In genomic region chr3:120801484-120801883, GRCh38 we compare ENCODE assay signal across 28 cellular contexts. TPM values are rescaled to one million over a fixed set of nuclear protein-coding genes. Genes with fewer than 3 reads are reported as not detected.
DNase-seq lines count a peak whose midpoint lies in the region; ATAC-seq and TF ChIP-seq lines count a peak whose summit lies in the region.
"Had no signal": no experiment of that assay in that cellular context is flagged by ENCODE, and none has a peak within 500 bp of the region (broad histone marks: within the 10 kb centered on the region; RNA-seq: fewer than 3 reads in every experiment).

No MANE protein-coding gene starts in this region.

- ATAC-seq in GM19351 (IDR thresholded peaks at IDR 0.05; ENCODE audit: unreplicated experiment) (peak; percentile 66), HG02623 (IDR thresholded peaks at IDR 0.05; ENCODE audit: unreplicated experiment) (peak; percentile 68), HG03066 (IDR thresholded peaks at IDR 0.05; ENCODE audit: low read depth, unreplicated experiment) (peak; percentile 51)
- ATAC-seq: stimulated activated effector memory CD8-positive, alpha-beta T cell treated with anti-CD3 and anti-CD28 coated beads, Interleukin-12 subunit alpha, Interleukin-12 subunit beta, amount 100 ng/mL, for 72 hours; WTC11 had no signal

- POLR2A ChIA-PET in MCF 10A (lab: Yijun Ruan, JAX) = no interaction called here

- BruUV-seq in MCF 10A (replicated peaks; lab: Mats Ljungman, UMichigan) = no TSS peak

- H3K27ac ChIP-seq in 22Rv1 (peak overlapping the region; percentile 58), colonic mucosa (no peak overlapping the region)
- H3K27ac ChIP-seq: neutrophil, prostate gland, sigmoid colon had no signal

- no peaks in the 10 kb centered on the region for H3K9me3 ChIP-seq in colonic mucosa
- H3K9me3 ChIP-seq: neutrophil, prostate gland, sigmoid colon had no signal

- TF ChIP-seq CTCF in 22Rv1 (IDR thresholded peaks at IDR 0.05) (no peak), MCF 10A (IDR thresholded peaks at IDR 0.05; ENCODE audit: unreplicated experiment) (no peak), colonic mucosa (IDR thresholded peaks at IDR 0.05) (no peak)

- no peaks in the 10 kb centered on the region for H3K36me3 ChIP-seq in colonic mucosa
- H3K36me3 ChIP-seq: neutrophil, prostate gland, sigmoid colon had no signal

- H3K4me1 Mint-ChIP-seq in MCF 10A (ENCODE audit: insufficient read depth, unreplicated experiment) = no peaks in the 10 kb centered on the region
- H3K4me1 Mint-ChIP-seq: brain; IgD-negative memory B cell; stimulated activated effector memory CD8-positive, alpha-beta T cell treated with anti-CD3 and anti-CD28 coated beads, Interleukin-12 subunit alpha, Interleukin-12 subunit beta, amount 100 ng/mL, for 72 hours had no signal

- no peak overlapping the region for H3K4me3 Mint-ChIP-seq in MCF 10A (ENCODE audit: unreplicated experiment)
- H3K4me3 Mint-ChIP-seq: brain; IgD-negative memory B cell; stimulated activated effector memory CD8-positive, alpha-beta T cell treated with anti-CD3 and anti-CD28 coated beads, Interleukin-12 subunit alpha, Interleukin-12 subunit beta, amount 100 ng/mL, for 72 hours; WTC11 had no signal

- no peak overlapping the region for H3K4me3 ChIP-seq in colonic mucosa
- H3K4me3 ChIP-seq: prostate gland, sigmoid colon had no signal

- no peaks in the 10 kb centered on the region for H3K36me3 Mint-ChIP-seq in MCF 10A (ENCODE audit: insufficient read depth, unreplicated experiment)
- H3K36me3 Mint-ChIP-seq: brain; IgD-negative memory B cell; stimulated activated effector memory CD8-positive, alpha-beta T cell treated with anti-CD3 and anti-CD28 coated beads, Interleukin-12 subunit alpha, Interleukin-12 subunit beta, amount 100 ng/mL, for 72 hours; WTC11 had no signal

- CTCF ChIA-PET in MCF 10A (lab: Yijun Ruan, JAX) = interaction anchor here (1.4 to 2.8 kb wide), 3 partner anchors 234 to 383 kb away, joined by 4 to 12 read pairs (median 6); no protein-coding TSS in a partner anchor

- H3K27me3 ChIP-seq in colonic mucosa = no peaks in the 10 kb centered on the region
- H3K27me3 ChIP-seq: sigmoid colon had no signal

- intact Hi-C loops in MCF 10A (cut with micrococcal nuclease) = no loop called here
- intact Hi-C loops in colonic mucosa (cut with DNase I) = no loop called here

- H3K4me1 ChIP-seq in colonic mucosa = peaks cover 3% of the 10 kb centered on the region
- H3K4me1 ChIP-seq: prostate gland had no signal

- no peak overlapping the region for H3K27ac Mint-ChIP-seq in MCF 10A (ENCODE audit: low read depth, unreplicated experiment)
- H3K27ac Mint-ChIP-seq: brain; IgD-negative memory B cell; stimulated activated effector memory CD8-positive, alpha-beta T cell treated with anti-CD3 and anti-CD28 coated beads, Interleukin-12 subunit alpha, Interleukin-12 subunit beta, amount 100 ng/mL, for 72 hours; WTC11 had no signal

- H3K27me3 Mint-ChIP-seq in MCF 10A (ENCODE audit: insufficient read depth, unreplicated experiment) = peaks cover 10% of the 10 kb centered on the region

- H3K9me3 Mint-ChIP-seq in MCF 10A (ENCODE audit: unreplicated experiment) = no peaks in the 10 kb centered on the region
- H3K9me3 Mint-ChIP-seq: brain; IgD-negative memory B cell; stimulated activated effector memory CD8-positive, alpha-beta T cell treated with anti-CD3 and anti-CD28 coated beads, Interleukin-12 subunit alpha, Interleukin-12 subunit beta, amount 100 ng/mL, for 72 hours; WTC11 had no signal

- DNase-seq in MCF 10A (ENCODE audit: unreplicated experiment) (no peak), superior temporal gyrus (ENCODE audit: extremely low spot score) (no peak), colonic mucosa (no peak)
- no peak for DNase-seq in effector CD4-positive, alpha-beta T cell
- DNase-seq: 8988T; activated CD4-positive, alpha-beta T cell treated with anti-CD3 and anti-CD28 coated beads, Interleukin-2, amount 50 U/mL, for 1 hour; activated naive CD4-positive, alpha-beta T cell treated with Interleukin-2 at 50 U/mL for 16 hours; Calu3; islet precursor cell; NCI-H1105; NCI-H187 treated with DMSO at 0.1 percent for 48 hours; NCI-H2171 treated with DMSO at 0.1 percent for 48 hours; NCI-H524; Right ventricle myocardium superior; sigmoid colon; stimulated activated CD4-positive, alpha-beta T cell treated with anti-CD3 and anti-CD28 coated beads, Interleukin-4, amount 100 ng/mL, for 24 hours; substantia nigra; T-helper 9 cell had no signal

- no peak overlapping the region for H3K9ac ChIP-seq in colonic mucosa (ENCODE audit: low read depth in 2 of 2, low read length in 2 of 2)

RNA-seq across cellular contexts. Expression of gene GTF2E1, which starts 58.9 kb away (rescaled TPM):
- total RNA-seq in MCF 10A (2022) = 18.0 and 21.6 TPM in 2 replicates
- 10 to 100 TPM; 15.2 to 17.9 TPM for total RNA-seq in colonic mucosa

RNA-seq across cellular contexts. Expression of gene RABL3, which starts 59.2 kb away (rescaled TPM):
- total RNA-seq in MCF 10A (2022) = 21.8 and 26.0 TPM in 2 replicates
- 10 to 100 TPM; 25.5 to 30.5 TPM for total RNA-seq in colonic mucosa
